ENCODE assay signal across 31 cellular contexts in genomic region chr2:156124458-156124857, GRCh38.
"Had no signal": no experiment of that assay in that cellular context is flagged by ENCODE, and none has a peak within 500 bp of the region (broad histone marks: within the 10 kb centered on the region; RNA-seq: fewer than 3 reads in every experiment).

No MANE protein-coding gene starts in this region.

- H3K36me3 ChIP-seq: adrenal gland, breast epithelium, Peyer's patch, SJSA1 had no signal

- H3K4me1 ChIP-seq: adrenal gland, body of pancreas, breast epithelium, Peyer's patch, SJSA1 had no signal

- H3K9me3 ChIP-seq: adrenal gland, body of pancreas, breast epithelium, Peyer's patch, SJSA1 had no signal

- H3K27me3 Mint-ChIP-seq: activated CD4-positive, alpha-beta T cell treated with anti-CD3 and anti-CD28 coated beads, Interleukin-2, amount 10 ng/mL, durations not matched to agents 24 days and 14 days; activated T-cell treated with anti-CD3 and anti-CD28 coated beads, Interleukin-2, amount 50 U/mL, for 24 hours had no signal

- H3K27me3 ChIP-seq: adrenal gland, body of pancreas, breast epithelium, Peyer's patch, SJSA1 had no signal

- H3K27ac Mint-ChIP-seq: activated CD4-positive, alpha-beta T cell treated with anti-CD3 and anti-CD28 coated beads, Interleukin-2, amount 10 ng/mL, durations not matched to agents 24 days and 14 days; activated CD8-positive, alpha-beta T cell treated with anti-CD3 and anti-CD28 coated beads, Interleukin-2, amount 10 ng/mL, durations not matched to agents 7 days and 5 days; activated naive CD4-positive, alpha-beta T cell treated with anti-CD3 and anti-CD28 coated beads, Interleukin-2, amount 50 U/mL, for 72 hours; activated T-cell treated with anti-CD3 and anti-CD28 coated beads, Interleukin-2, amount 50 U/mL, for 24 hours; activated T-helper 2 cell treated with anti-CD3 and anti-CD28 coated beads, Interferon-gamma antibody, Interleukin-2, Interleukin-4, amounts not matched to agents 10 μg/mL and 5 μg/mL and 100 μg/mL, durations not matched to agents 14 hours and 24 hours and 36 hours had no signal

- H3K4me1 Mint-ChIP-seq: activated CD4-positive, alpha-beta T cell treated with anti-CD3 and anti-CD28 coated beads, Interleukin-2, amount 10 ng/mL, durations not matched to agents 24 days and 14 days had no signal

- H3K4me3 Mint-ChIP-seq: activated CD4-positive, alpha-beta T cell treated with anti-CD3 and anti-CD28 coated beads, Interleukin-2, amount 10 ng/mL, durations not matched to agents 24 days and 14 days; activated CD8-positive, alpha-beta T cell treated with anti-CD3 and anti-CD28 coated beads, Interleukin-2, amount 10 ng/mL, durations not matched to agents 7 days and 5 days; activated T-cell treated with anti-CD3 and anti-CD28 coated beads, Interleukin-2, amount 50 U/mL, for 24 hours had no signal

- H3K27ac ChIP-seq: adrenal gland, body of pancreas, breast epithelium, coronary artery, Peyer's patch, SJSA1 had no signal

- H3K9me3 Mint-ChIP-seq: activated T-cell treated with anti-CD3 and anti-CD28 coated beads, Interleukin-2, amount 50 U/mL, for 24 hours; activated T-helper 2 cell treated with anti-CD3 and anti-CD28 coated beads, Interferon-gamma antibody, Interleukin-2, Interleukin-4, amounts not matched to agents 10 μg/mL and 5 μg/mL and 100 μg/mL, durations not matched to agents 14 hours and 24 hours and 36 hours had no signal

- DNase-seq: activated CD4-positive, alpha-beta T cell treated with anti-CD3 and anti-CD28 coated beads, Interleukin-2, amount 10 ng/mL, durations not matched to agents 24 days and 14 days; activated CD4-positive, alpha-beta T cell treated with anti-CD3 and anti-CD28 coated beads, Interleukin-2, amount 50 U/mL, for 4 hours; activated CD8-positive, alpha-beta T cell treated with anti-CD3 and anti-CD28 coated beads, Interleukin-2, amount 10 ng/mL, durations not matched to agents 7 days and 5 days; activated gamma-delta T cell; activated naive CD4-positive, alpha-beta T cell treated with Interleukin-2 at 50 U/mL for 16 hours; activated T-cell treated with anti-CD3 and anti-CD28 coated beads, Interleukin-2, amount 50 U/mL, for 24 hours; adrenal gland; body of pancreas; Karpas-422; NCI-H1105; NCI-H1417 treated with DMSO at 0.1 percent for 48 hours; NCI-H2081 treated with DMSO at 0.1 percent for 48 hours; NCI-H2171 treated with DMSO at 0.1 percent for 48 hours; NCI-H2227 treated with DMSO at 0.1 percent for 48 hours; NCI-H446 treated with DMSO at 0.1 percent for 48 hours; NCI-H524; NCI-H774; NK-92 treated with Interleukin-12 subunit alpha and Interleukin-12 subunit beta, amount 100 ng/mL, for 24 hours; PC-3; Peyer's patch; RPMI8226; SHP77 treated with DMSO at 0.1 percent for 48 hours; SW 1271; T-helper 1 cell; T1000 had no signal

- ATAC-seq: activated CD8-positive, alpha-beta T cell treated with anti-CD3 and anti-CD28 coated beads, Interleukin-2, amount 10 ng/mL, durations not matched to agents 7 days and 5 days; activated naive CD4-positive, alpha-beta T cell treated with anti-CD3 and anti-CD28 coated beads, Interleukin-2, amount 50 U/mL, for 72 hours; body of pancreas; K562; PC-3 had no signal

- H3K4me3 ChIP-seq: adrenal gland, body of pancreas, breast epithelium, coronary artery, K562, Peyer's patch, SJSA1 had no signal
